8 cellular contexts compared by ENCODE assay signal in genomic region chr1:153790282-153790995, GRCh38. TPM values are rescaled to one million over a fixed set of nuclear protein-coding genes. Genes with fewer than 3 reads are reported as not detected.
DNase-seq lines count a peak whose midpoint lies in the region; ATAC-seq and TF ChIP-seq lines count a peak whose summit lies in the region.

No MANE protein-coding gene starts in this region.

- H3K9ac ChIP-seq in KMS-11 = peak overlapping the region; percentile 8; the same call in 1 of the 2 replicates

- DNase-seq in GDM1 (lab: John Stamatoyannopoulos, UW) (peak; percentile 18), amygdala (lab: John Stamatoyannopoulos, UW) (peak in 52 of 56 donors; percentile 31 to 90 (median 68)), inferior parietal cortex (ENCODE audit: extremely low spot score) (peak; percentile 88), spleen (peak; percentile 86)

- H2AFZ ChIP-seq in KMS-11 (ENCODE audit: low read depth) = peak overlapping the region; percentile 60

- H3K9me3 ChIP-seq in spleen = no peaks in the 10 kb centered on the region

- H3K36me3 ChIP-seq in KMS-11 (ENCODE audit: insufficient read depth) (no peaks in the 10 kb centered on the region), spleen (no peaks in the 10 kb centered on the region)

- no peaks in the 10 kb centered on the region for H4K20me1 ChIP-seq in KMS-11 (ENCODE audit: insufficient read depth)

- TF ChIP-seq CTCF in KMS-11 (conservative IDR thresholded peaks at IDR 0.05; ENCODE audit: low read depth, low read length) (0 out of 2 replicates have a peak, but pooled peaks have one; percentile 12), spleen (IDR thresholded peaks at IDR 0.05 in 8 of 11, conservative IDR thresholded peaks at IDR 0.05 in 3 of 11) (no peak)

- H3K79me2 ChIP-seq in KMS-11 (ENCODE audit: insufficient read depth, low read depth) = no peaks in the 10 kb centered on the region

- H3K4me2 ChIP-seq in KMS-11 = peak overlapping the region; percentile 78

- H3K27ac ChIP-seq in KMS-11 = peak overlapping the region; percentile 42
- peak overlapping the region; percentile 85 to 93 (median 92) for H3K27ac ChIP-seq in spleen

- ATAC-seq in GM21360 (IDR thresholded peaks at IDR 0.05; ENCODE audit: unreplicated experiment) (no peak), HG03095 (IDR thresholded peaks at IDR 0.05; ENCODE audit: unreplicated experiment) (no peak), GM21529 (IDR thresholded peaks at IDR 0.05; ENCODE audit: unreplicated experiment) (no peak)

- H3K4me1 ChIP-seq in KMS-11 (ENCODE audit: low read depth, poor library complexity, severe bottlenecking) (peaks cover 35% of the 10 kb centered on the region), spleen (peaks cover 15 to 55% (median 34%) of the 10 kb centered on the region in 6 donors)

- TF ChIP-seq POLR2A in spleen (IDR thresholded peaks at IDR 0.05) = peak in 1 of 3 donors; percentile 8

- H3K27me3 ChIP-seq in KMS-11 (ENCODE audit: insufficient read depth, low read depth) (peaks cover 9% of the 10 kb centered on the region; the same call in 1 of the 2 replicates), spleen (replicated peaks in 1 of 7) (no peaks in the 10 kb centered on the region)

- H3K4me3 ChIP-seq in KMS-11 (IDR thresholded peaks at IDR 0.05; ENCODE audit: insufficient read depth, low read depth, low read length) (peak overlapping the region; percentile 97), spleen (peak overlapping the region in 6 of 8 donors; percentile 4 to 56 (median 14))

- intact Hi-C loops in spleen (cut with DNase I; ENCODE audit: low total_unique reads) = no loop called here

- 30 to 61% (median 43%) methylated on average over 16 of the region's 16 CpGs for WGBS in spleen, 5 donors

RNA-seq across cellular contexts. Expression of gene SLC27A3, which starts 15.2 kb away (rescaled TPM):
- 10 to 100 TPM; 11.1 to 28.4 (median 20.0) TPM for total RNA-seq in spleen
- 10 to 100 TPM; 23.4 to 54.5 (median 48.6) TPM for polyA plus RNA-seq in spleen

Comparison
In these comparisons a context has a peak if more than half of its experiments do, and no peak if none do; other contexts are left out.
1. DNase-seq: peak in every context shown above with its lines; median percentile 88 in inferior parietal cortex; 86 in spleen; 68 in amygdala; 18 in GDM1.